ENCODE assay signal across 13 cellular contexts in genomic region chr6:42387336-42387735, GRCh38.
A peak's percentile ranks its signal among the peaks of the same experiment; 100 is the strongest.
DNase-seq lines count a peak whose midpoint lies in the region; ATAC-seq and TF ChIP-seq lines count a peak whose summit lies in the region.
"Had no signal": no experiment of that assay in that cellular context is flagged by ENCODE, and none has a peak within 500 bp of the region (broad histone marks: within the 10 kb centered on the region; RNA-seq: fewer than 3 reads in every experiment).

No MANE protein-coding gene starts in this region.

- H3K9ac ChIP-seq in DND-41 (ENCODE audit: low read depth, low read length) = no peak overlapping the region

- DNase-seq in DND-41 (peak; percentile 42), NB4 (ENCODE audit: low read depth) (peak; percentile 55), SKM-1 treated with dmso at 0.1 percent for 144 hours (lab: John Stamatoyannopoulos, UW; ENCODE audit: unreplicated experiment) (no peak), cortex of kidney (lab: John Stamatoyannopoulos, UW) (no peak)
- DNase-seq in natural killer cell treated with Interleukin-12 subunit alpha and Interleukin-12 subunit beta and Interleukin-15 and Interleukin-18, amount 100 ng/mL, for 72 hours (ENCODE audit: low spot score) = no peak
- DNase-seq: naive B cell, NCI-H187 treated with DMSO at 0.1 percent for 48 hours, Peyer's patch, substantia nigra, WERI-Rb-1 had no signal

- no peaks in the 10 kb centered on the region for H3K36me3 ChIP-seq in DND-41 (ENCODE audit: insufficient read depth, low read length)
- H3K36me3 ChIP-seq: Peyer's patch, WERI-Rb-1 had no signal

- no peaks in the 10 kb centered on the region for H3K9me3 Mint-ChIP-seq in activated T-helper 17 cell treated with anti-CD3 and anti-CD28 coated beads, Interleukin-2, amount 50 U/mL, for 72 hours
- H3K9me3 Mint-ChIP-seq in natural killer cell treated with Interleukin-12 subunit alpha and Interleukin-12 subunit beta and Interleukin-15 and Interleukin-18, amount 100 ng/mL, for 72 hours = no peaks in the 10 kb centered on the region
- H3K9me3 Mint-ChIP-seq: brain, naive B cell had no signal

- no peaks in the 10 kb centered on the region for H3K27me3 ChIP-seq in DND-41 (ENCODE audit: insufficient read depth, low read length, poor library complexity)
- H3K27me3 ChIP-seq: Peyer's patch had no signal

- peaks cover 57% of the 10 kb centered on the region for H3K4me1 Mint-ChIP-seq in activated T-helper 17 cell treated with anti-CD3 and anti-CD28 coated beads, Interleukin-2, amount 50 U/mL, for 72 hours
- H3K4me1 Mint-ChIP-seq in natural killer cell treated with Interleukin-12 subunit alpha and Interleukin-12 subunit beta and Interleukin-15 and Interleukin-18, amount 100 ng/mL, for 72 hours (ENCODE audit: low read depth in 2 of 2) = peaks cover 61 to 86% of the 10 kb centered on the region in 2 donors

- no peaks in the 10 kb centered on the region for H3K79me2 ChIP-seq in DND-41 (ENCODE audit: insufficient read depth, low read length)

- H3K27ac Mint-ChIP-seq in activated T-helper 17 cell treated with anti-CD3 and anti-CD28 coated beads, Interleukin-2, amount 50 U/mL, for 72 hours = peak overlapping the region; percentile 76
- peak overlapping the region; percentile 99 to 100 for H3K27ac Mint-ChIP-seq in natural killer cell treated with Interleukin-12 subunit alpha and Interleukin-12 subunit beta and Interleukin-15 and Interleukin-18, amount 100 ng/mL, for 72 hours
- H3K27ac Mint-ChIP-seq: brain had no signal

- TF ChIP-seq POLR2A in NB4 (IDR thresholded peaks at IDR 0.05; ENCODE audit: extremely low read depth, insufficient read length) = no peak

- no peak overlapping the region for H3K27ac ChIP-seq in DND-41 (ENCODE audit: low read length)
- H3K27ac ChIP-seq: WERI-Rb-1 had no signal

- H3K27me3 Mint-ChIP-seq in activated T-helper 17 cell treated with anti-CD3 and anti-CD28 coated beads, Interleukin-2, amount 50 U/mL, for 72 hours = no peaks in the 10 kb centered on the region
- no peaks in the 10 kb centered on the region for H3K27me3 Mint-ChIP-seq in natural killer cell treated with Interleukin-12 subunit alpha and Interleukin-12 subunit beta and Interleukin-15 and Interleukin-18, amount 100 ng/mL, for 72 hours
- H3K27me3 Mint-ChIP-seq: brain, naive B cell had no signal

- TF ChIP-seq CTCF in DND-41 (IDR thresholded peaks at IDR 0.05; ENCODE audit: borderline replicate concordance, extremely low read depth, low read length, poor library complexity, severe bottlenecking) (no peak), NB4 (IDR thresholded peaks at IDR 0.05; ENCODE audit: low read depth, low read length) (no peak)

- peak overlapping the region; percentile 87 for H3K4me3 Mint-ChIP-seq in activated T-helper 17 cell treated with anti-CD3 and anti-CD28 coated beads, Interleukin-2, amount 50 U/mL, for 72 hours
- peak overlapping the region; percentile 71 for H3K4me3 Mint-ChIP-seq in natural killer cell treated with Interleukin-12 subunit alpha and Interleukin-12 subunit beta and Interleukin-15 and Interleukin-18, amount 100 ng/mL, for 72 hours
- H3K4me3 Mint-ChIP-seq: brain, naive B cell had no signal

- H3K4me1 ChIP-seq in DND-41 (ENCODE audit: insufficient read depth, low read length) = peaks cover 18% of the 10 kb centered on the region

- H3K4me2 ChIP-seq in DND-41 (ENCODE audit: insufficient read depth, low read length) = no peak overlapping the region

- H4K20me1 ChIP-seq in DND-41 (ENCODE audit: insufficient read depth, low read length) = peaks cover 73% of the 10 kb centered on the region

- H2AFZ ChIP-seq in DND-41 (ENCODE audit: low read depth, low read length) = no peak overlapping the region

- ATAC-seq in DND-41 (ENCODE audit: insufficient read depth, low read depth) = peak; percentile 94
- ATAC-seq in activated T-helper 17 cell treated with anti-CD3 and anti-CD28 coated beads, Interleukin-2, amount 50 U/mL, for 72 hours (replicated peaks) = no peak
- no peak for ATAC-seq in natural killer cell treated with Interleukin-12 subunit alpha and Interleukin-12 subunit beta and Interleukin-15 and Interleukin-18, amount 100 ng/mL, for 72 hours
- ATAC-seq in HG03378 (IDR thresholded peaks at IDR 0.05; ENCODE audit: unreplicated experiment) = no peak

- H3K4me3 ChIP-seq in DND-41 (ENCODE audit: low read depth in 1 of 2, low read length in 2 of 2) (no peak overlapping the region), NB4 (ENCODE audit: low read depth, low read length) (no peak overlapping the region)
- H3K4me3 ChIP-seq: Peyer's patch had no signal

- no peaks in the 10 kb centered on the region for H3K9me3 ChIP-seq in DND-41 (ENCODE audit: insufficient read depth, low read length, severe bottlenecking)
- H3K9me3 ChIP-seq: Peyer's patch had no signal

- peaks cover 6% of the 10 kb centered on the region for H3K36me3 Mint-ChIP-seq in activated T-helper 17 cell treated with anti-CD3 and anti-CD28 coated beads, Interleukin-2, amount 50 U/mL, for 72 hours (ENCODE audit: low read depth)
- no peaks in the 10 kb centered on the region for H3K36me3 Mint-ChIP-seq in natural killer cell treated with Interleukin-12 subunit alpha and Interleukin-12 subunit beta and Interleukin-15 and Interleukin-18, amount 100 ng/mL, for 72 hours
- H3K36me3 Mint-ChIP-seq: naive B cell had no signal

Comparison
In these comparisons a context has a peak if more than half of its experiments do, and no peak if none do; other contexts are left out.
1. DNase-seq: peak in DND-41 (single experiment) and NB4 (single experiment); none in natural killer cell treated with Interleukin-12 subunit alpha and Interleukin-12 subunit beta and Interleukin-15 and Interleukin-18, amount 100 ng/mL, for 72 hours (single experiment), SKM-1 treated with dmso at 0.1 percent for 144 hours (single experiment) and cortex of kidney (single experiment).